Comparison of ENCODE assay signal across 1 cellular context in the genomic region with DNA sequence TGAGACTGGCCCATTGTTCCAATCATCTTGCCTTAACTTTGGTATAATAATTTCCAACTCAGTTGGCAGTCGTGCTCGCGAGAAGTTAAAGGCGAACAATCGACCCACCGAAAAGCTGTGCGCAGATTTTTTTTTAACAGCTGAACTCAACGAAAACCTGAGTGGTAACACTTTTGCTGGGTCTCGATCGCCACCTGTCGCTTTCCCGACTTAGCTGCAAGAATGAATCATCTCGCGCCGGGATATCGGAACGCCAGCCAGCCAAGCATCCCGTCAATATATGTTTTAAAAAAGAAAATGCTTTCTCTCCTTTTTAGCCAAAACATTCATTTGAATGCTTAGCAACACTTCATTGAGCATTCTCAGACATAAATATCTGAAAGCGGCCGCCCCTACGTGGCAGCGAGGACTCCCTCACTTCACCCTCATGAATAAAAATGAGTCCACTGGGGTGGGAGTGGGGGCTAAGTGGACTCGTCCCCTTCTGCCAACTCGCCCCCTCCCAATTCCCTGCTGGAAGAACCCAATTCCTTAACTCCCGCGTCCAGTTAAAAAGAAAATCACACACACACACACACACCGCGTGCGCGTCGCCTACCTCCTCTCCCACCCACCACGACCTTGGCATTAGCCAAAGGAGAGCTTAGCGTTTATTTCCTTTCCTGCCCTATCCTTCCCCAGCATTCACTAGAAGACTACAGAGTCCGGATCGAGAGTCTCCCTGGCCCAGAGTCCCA.
TF ChIP-seq lines count a peak whose summit lies in the region.

No MANE protein-coding gene starts in this region.

TF ChIP-seq in HCT116, 20 proteins besides CTCF, POLR2A, EP300 and RAD21 (continued from another document):
- TF ChIP-seq ZBTB33 (IDR thresholded peaks at IDR 0.05; ENCODE audit: extremely low read depth, insufficient replicate concordance, low read length) (peak; percentile 67), TCF7L2 (IDR thresholded peaks at IDR 0.05; ENCODE audit: borderline replicate concordance, extremely low read depth, insufficient read depth, insufficient read length) (no peak), SRF (IDR thresholded peaks at IDR 0.05; ENCODE audit: low read depth) (no peak), FOSL1 (IDR thresholded peaks at IDR 0.05; ENCODE audit: low read depth) (peak; percentile 26; the same call in 1 of the 2 replicates)
TF ChIP-seq in HCT116: peak in this region for 6.
